Comparison of ENCODE assay signal across 8 cellular contexts in the genomic region with DNA sequence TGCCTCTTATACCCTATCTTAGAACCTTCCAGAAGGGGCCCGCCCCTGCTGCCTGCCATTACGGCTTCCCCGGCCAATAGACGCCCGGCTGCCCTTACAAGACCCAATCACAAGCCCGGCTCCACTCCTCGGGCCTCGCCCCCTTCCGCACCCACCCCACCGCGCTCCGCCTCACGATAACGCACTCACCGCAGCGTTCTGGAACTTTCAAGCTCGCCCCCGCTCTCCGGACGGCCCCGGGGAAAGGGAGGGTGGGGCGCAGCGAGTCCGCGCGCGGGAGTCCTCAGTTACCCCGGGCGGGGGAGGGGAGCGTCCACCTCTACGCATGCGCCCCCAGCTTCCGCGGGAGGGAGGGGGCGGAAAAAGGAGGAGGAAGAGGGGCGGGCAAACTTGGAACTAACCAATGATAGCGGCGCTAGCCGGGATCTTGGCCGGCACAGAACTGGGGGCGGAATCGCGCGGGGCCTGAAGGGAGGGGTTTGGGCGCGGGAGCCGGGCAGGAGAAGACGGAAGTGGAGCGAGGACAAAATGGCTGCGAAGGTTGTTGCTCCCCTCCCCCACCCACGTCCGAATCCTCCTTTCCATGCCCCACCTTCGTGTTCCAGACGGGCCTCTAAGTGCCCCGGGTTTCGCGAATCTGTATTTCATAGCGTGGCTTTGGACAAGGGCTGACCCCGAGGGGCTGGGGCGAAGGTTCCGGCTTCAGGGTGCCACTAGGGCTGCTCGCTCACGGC. TPM values are rescaled to one million over a fixed set of nuclear protein-coding genes. Genes with fewer than 3 reads are reported as not detected.
DNase-seq lines count a peak whose midpoint lies in the region; ATAC-seq and TF ChIP-seq lines count a peak whose summit lies in the region.

No MANE protein-coding gene starts in this region.

- peak; percentile 100 for DNase-seq in DMS153 treated with DMSO at 0.1 percent for 48 hours (lab: John Stamatoyannopoulos, UW; ENCODE audit: unreplicated experiment)
- peak; percentile 93 for DNase-seq in Panc1 (ENCODE audit: low read depth, low spot score)
- peak; percentile 99 for DNase-seq in activated T-helper 1 cell treated with Interleukin-2 at 50 U/mL for 16 hours (ENCODE audit: low read depth)
- DNase-seq in esophagus squamous epithelium (lab: John Stamatoyannopoulos, UW) = peak; percentile 98
- DNase-seq in myocyte (ENCODE audit: low read depth) = peak; percentile 100
- DNase-seq in stimulated activated CD8-positive, alpha-beta memory T cell treated with anti-CD3 and anti-CD28 coated beads, Interleukin-7, amount 100 ng/mL, for 4 hours (ENCODE audit: low read depth in 2 of 2) = peak; percentile 100

- intact Hi-C loops in Panc1 (cut with micrococcal nuclease; ENCODE audit: unreplicated experiment) (no loop called here), esophagus squamous epithelium (cut with DNase I) (no loop called here)

- no peak for TF ChIP-seq CTCF in KMS-11 (conservative IDR thresholded peaks at IDR 0.05; ENCODE audit: low read depth, low read length)
- TF ChIP-seq CTCF in Panc1 (IDR thresholded peaks at IDR 0.05) = no peak
- TF ChIP-seq CTCF in esophagus squamous epithelium (IDR thresholded peaks at IDR 0.05) = peak in 2 of 6 experiments; percentile 11 to 13

- peaks cover 44% of the 10 kb centered on the region for H4K20me1 ChIP-seq in KMS-11 (ENCODE audit: insufficient read depth)

- no peak overlapping the region for H3K4me3 ChIP-seq in KMS-11 (IDR thresholded peaks at IDR 0.05; ENCODE audit: insufficient read depth, low read depth, low read length)
- peak overlapping the region; percentile 95 to 98 for H3K4me3 ChIP-seq in Panc1 (ENCODE audit: low read depth in 2 of 2, low read length in 2 of 2)
- H3K4me3 ChIP-seq in esophagus squamous epithelium = peak overlapping the region; percentile 65 to 98 (median 94)

- H3K4me2 ChIP-seq in KMS-11 = peak overlapping the region; percentile 84

- H3K27ac ChIP-seq in KMS-11 (peak overlapping the region; percentile 99), Panc1 (ENCODE audit: low read length) (peak overlapping the region; percentile 100), esophagus squamous epithelium (peak overlapping the region; percentile 100)

- H3K27me3 ChIP-seq in KMS-11 (ENCODE audit: insufficient read depth, low read depth) (no peaks in the 10 kb centered on the region), Panc1 (ENCODE audit: control insufficient read depth, insufficient read depth, low read length) (no peaks in the 10 kb centered on the region), esophagus squamous epithelium (no peaks in the 10 kb centered on the region)

- peaks cover 72% of the 10 kb centered on the region for H3K79me2 ChIP-seq in KMS-11 (ENCODE audit: insufficient read depth, low read depth)

- BruUV-seq in Panc1 (replicated peaks; lab: Mats Ljungman, UMichigan) = no TSS peak

- peak; percentile 84 for ATAC-seq in GM21786 (IDR thresholded peaks at IDR 0.05; ENCODE audit: unreplicated experiment)
- peak; percentile 93 for ATAC-seq in Panc1

- no peaks in the 10 kb centered on the region for H3K9me3 ChIP-seq in Panc1 (ENCODE audit: control insufficient read depth, insufficient read depth, low read depth, low read length)
- no peaks in the 10 kb centered on the region for H3K9me3 ChIP-seq in esophagus squamous epithelium

- in situ Hi-C loops in Panc1 (cut with HindIII; ENCODE audit: low pct_unique_long_range_greater_than_20kb, low sequenced_read_pairs) = no loop called here

- peaks cover 46% of the 10 kb centered on the region for H3K4me1 ChIP-seq in KMS-11 (ENCODE audit: low read depth, poor library complexity, severe bottlenecking)
- H3K4me1 ChIP-seq in Panc1 (ENCODE audit: control insufficient read depth, insufficient read depth, low read length) = peaks cover 29% of the 10 kb centered on the region
- H3K4me1 ChIP-seq in esophagus squamous epithelium = peaks cover 30 to 63% (median 40%) of the 10 kb centered on the region in 3 donors

- 1% methylated on average over 15 to 19 of the region's 63 CpGs for WGBS in esophagus squamous epithelium, 2 donors

- POLR2A ChIA-PET in Panc1 (lab: Charles Lee) = interaction anchor here (0.6 to 0.7 kb wide), 6 partner anchors 37 to 918 kb away, joined by 3 to 16 read pairs (median 6); no protein-coding TSS in a partner anchor

- peak in 2 of 4 donors; percentile 27 to 70 for TF ChIP-seq POLR2A in esophagus squamous epithelium (IDR thresholded peaks at IDR 0.05)

- H2AFZ ChIP-seq in KMS-11 (ENCODE audit: low read depth) = peak overlapping the region; percentile 30

- CTCF ChIA-PET in Panc1 (lab: Charles Lee) = interaction anchor here (0.6 to 1.1 kb wide), 3 partner anchors 8 to 199 kb away, joined by 3 to 8 read pairs (median 4); no protein-coding TSS in a partner anchor

- peak overlapping the region; percentile 100 for H3K9ac ChIP-seq in KMS-11

- H3K36me3 ChIP-seq in KMS-11 (ENCODE audit: insufficient read depth) (peaks cover 26% of the 10 kb centered on the region), Panc1 (ENCODE audit: control insufficient read depth, insufficient read depth, low read length) (peaks cover 47% of the 10 kb centered on the region), esophagus squamous epithelium (peaks cover 11 to 38% (median 16%) of the 10 kb centered on the region in 3 donors)

RNA-seq across cellular contexts. Expression of a gene that starts 0.4 kb away (rescaled TPM):
- total RNA-seq in Panc1 (2021; ENCODE audit: unreplicated experiment) (1,755 TPM), esophagus squamous epithelium (1,000 to 10,000 TPM in 2 of 4 donors, 100 to 1,000 TPM in 2; 767 to 1,626 (median 1,046) TPM), myocyte (1,935 and 2,142 TPM in 2 replicates)
- 990 TPM for polyA plus RNA-seq in Panc1 (2012; ENCODE audit: insufficient read length)
- 1,481 TPM for polyA plus RNA-seq in myocyte (2012)
